In the genomic region with DNA sequence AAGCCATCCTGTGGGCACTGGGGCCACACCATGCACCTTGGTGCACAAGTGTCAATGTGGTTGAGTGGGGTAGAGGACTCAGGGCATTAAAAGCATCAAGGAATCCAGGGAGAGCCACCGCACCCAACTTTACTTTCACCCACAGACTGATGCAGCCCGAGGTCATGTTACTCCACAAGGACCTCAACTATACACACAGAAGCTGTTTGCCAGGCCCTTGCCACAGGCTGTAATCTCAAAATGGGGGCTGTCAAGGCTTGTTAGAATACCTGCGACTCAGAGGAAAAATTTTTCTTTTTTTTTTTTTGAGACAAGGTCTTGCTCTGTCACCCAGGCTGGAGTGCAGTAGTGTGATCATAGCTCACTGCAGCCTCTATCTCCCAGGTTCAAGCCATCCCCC, we compare ENCODE assay signal across 17 cellular contexts. TPM values are rescaled to one million over a fixed set of nuclear protein-coding genes. Genes with fewer than 3 reads are reported as not detected.
DNase-seq lines count a peak whose midpoint lies in the region; ATAC-seq and TF ChIP-seq lines count a peak whose summit lies in the region.
"Had no signal": no experiment of that assay in that cellular context is flagged by ENCODE, and none has a peak within 500 bp of the region (broad histone marks: within the 10 kb centered on the region; RNA-seq: fewer than 3 reads in every experiment).

No MANE protein-coding gene starts in this region.

- H3K36me3 ChIP-seq in mammary epithelial cell (ENCODE audit: insufficient read depth, low read length) (no peaks in the 10 kb centered on the region), breast epithelium (no peaks in the 10 kb centered on the region), left lung (no peaks in the 10 kb centered on the region), spleen (no peaks in the 10 kb centered on the region)
- H3K36me3 ChIP-seq: BLaER1 had no signal

- no peaks in the 10 kb centered on the region for H3K27me3 ChIP-seq in mammary epithelial cell (ENCODE audit: insufficient read depth, low read length)
- no peaks in the 10 kb centered on the region for H3K27me3 ChIP-seq in breast epithelium
- no peaks in the 10 kb centered on the region for H3K27me3 ChIP-seq in left lung
- H3K27me3 ChIP-seq in spleen (replicated peaks in 1 of 7), result no peaks in the 10 kb centered on the region
- H3K27me3 ChIP-seq: BLaER1 had no signal

- in situ Hi-C loops in mammary epithelial cell (cut with MboI; ENCODE audit: low sequenced_read_pairs in 2 of 2), result no loop called here

- H3K9me3 ChIP-seq in mammary epithelial cell (replicated peaks; ENCODE audit: insufficient read depth, low read length) (no peaks in the 10 kb centered on the region), breast epithelium (no peaks in the 10 kb centered on the region), left lung (no peaks in the 10 kb centered on the region), spleen (no peaks in the 10 kb centered on the region)
- H3K9me3 ChIP-seq: A549 had no signal

- ATAC-seq in left lung, result peak; percentile 72
- ATAC-seq: A549, GM23338, HCT116 had no signal

- 32% methylated on average over 3 of the region's 3 CpGs for WGBS in mammary epithelial cell (ENCODE audit: low coverage, missing lambda C conversion rate)
- 82 to 100% (median 94%) methylated on average over 3 of the region's 3 CpGs for WGBS in spleen, 5 donors

- dilution Hi-C loops in mammary epithelial cell (cut with HindIII; ENCODE audit: low sequenced_read_pairs), result no loop called here

- no TSS peak for BruUV-seq in mammary epithelial cell (replicated peaks; lab: Mats Ljungman, UMichigan)

- no peak overlapping the region for H3K4me3 ChIP-seq in mammary epithelial cell (replicated peaks in 1 of 3; ENCODE audit: insufficient read depth in 1 of 3, low read depth in 2 of 3, low read length in 3 of 3)
- H3K4me3 ChIP-seq in breast epithelium, result no peak overlapping the region
- H3K4me3 ChIP-seq in left lung, result no peak overlapping the region
- no peak overlapping the region for H3K4me3 ChIP-seq in spleen
- H3K4me3 ChIP-seq: A549, BLaER1, GM23338 had no signal

- no peak overlapping the region for H3K4me2 ChIP-seq in mammary epithelial cell (ENCODE audit: insufficient read depth, low read depth, low read length)
- H3K4me2 ChIP-seq: A549, BLaER1, GM23338 had no signal

- H3K4me1 ChIP-seq in mammary epithelial cell (ENCODE audit: insufficient read depth, low read length) (no peaks in the 10 kb centered on the region), breast epithelium (no peaks in the 10 kb centered on the region), left lung (no peaks in the 10 kb centered on the region), spleen (no peaks in the 10 kb centered on the region)
- H3K4me1 ChIP-seq: A549, BLaER1 had no signal

- H4K20me1 ChIP-seq in mammary epithelial cell (ENCODE audit: insufficient read depth, low read length), result no peaks in the 10 kb centered on the region
- H4K20me1 ChIP-seq: BLaER1 had no signal

- no peaks in the 10 kb centered on the region for H3K79me2 ChIP-seq in mammary epithelial cell (ENCODE audit: insufficient read depth, low read length)

- H3K27ac ChIP-seq in mammary epithelial cell (ENCODE audit: insufficient read depth, low read depth, low read length) (no peak overlapping the region), breast epithelium (no peak overlapping the region), left lung (peak overlapping the region in 1 of 2 donors; percentile 23), spleen (no peak overlapping the region)
- H3K27ac ChIP-seq: 22Rv1, A549, BLaER1 had no signal

- no peak for TF ChIP-seq POLR2A in breast epithelium (IDR thresholded peaks at IDR 0.05)
- TF ChIP-seq POLR2A in spleen (IDR thresholded peaks at IDR 0.05), result no peak

- CTCF ChIA-PET in mammary epithelial cell (lab: Charles Lee; ENCODE audit: low non-redundant PET), result no interaction called here

- intact Hi-C loops in mammary epithelial cell (cut with micrococcal nuclease), result no loop called here
- intact Hi-C loops in breast epithelium (cut with DNase I; ENCODE audit: low total_unique reads), result no loop called here
- intact Hi-C loops in left lung (cut with DNase I), result no loop called here
- intact Hi-C loops in spleen (cut with DNase I; ENCODE audit: low total_unique reads), result no loop called here

- peak; percentile 20 for DNase-seq in mammary epithelial cell
- no peak for DNase-seq in breast epithelium (ENCODE audit: low spot score in 2 of 2)
- no peak for DNase-seq in left lung
- peak; percentile 39 for DNase-seq in spleen
- DNase-seq in DMS 273 (lab: John Stamatoyannopoulos, UW; ENCODE audit: unreplicated experiment), result no peak
- DNase-seq in NCI-H526 treated with DMSO at 0.1 percent for 48 hours (lab: John Stamatoyannopoulos, UW), result no peak
- DNase-seq in NCI-H128 (lab: John Stamatoyannopoulos, UW; ENCODE audit: unreplicated experiment), result no peak
- DNase-seq: CD4-positive, alpha-beta memory T cell; DMS79 treated with DMSO at 0.1 percent for 48 hours; GF-D8; H7; HFFc6 had no signal

- TF ChIP-seq CTCF in mammary epithelial cell (conservative IDR thresholded peaks at IDR 0.05 in 1 of 2, IDR thresholded peaks at IDR 0.05 in 1 of 2; ENCODE audit: extremely low read depth in 1 of 2, insufficient read depth in 1 of 2, low read depth in 1 of 2, low read length in 2 of 2) (no peak), breast epithelium (IDR thresholded peaks at IDR 0.05) (no peak), left lung (IDR thresholded peaks at IDR 0.05) (no peak), spleen (IDR thresholded peaks at IDR 0.05 in 8 of 11, conservative IDR thresholded peaks at IDR 0.05 in 3 of 11) (no peak)

- no peak overlapping the region for H3K9ac ChIP-seq in mammary epithelial cell (ENCODE audit: insufficient read depth, low read length)
- H3K9ac ChIP-seq: BLaER1 had no signal

- no peak overlapping the region for H2AFZ ChIP-seq in mammary epithelial cell (ENCODE audit: low read depth, low read length)
- H2AFZ ChIP-seq: GM23338 had no signal

RNA-seq across cellular contexts. Expression of gene KCTD7, which starts 26.5 kb away (rescaled TPM):
- 1 to 10 TPM; 3.6 to 7.3 TPM for total RNA-seq in mammary epithelial cell
- 4.3 TPM for polyA plus RNA-seq in mammary epithelial cell
- 2.9 TPM for polyA minus RNA-seq in mammary epithelial cell
- 10 to 100 TPM; 13.4 to 25.4 (median 18.0) TPM for total RNA-seq in breast epithelium
- total RNA-seq in left lung, result 10 to 100 TPM; 10.4 to 12.4 TPM
- total RNA-seq in spleen, result 10 to 100 TPM; 13.3 to 25.0 (median 16.7) TPM
- polyA plus RNA-seq in spleen, result 1 to 10 TPM; 2.3 to 5.7 (median 4.2) TPM

Comparison
In these comparisons a context has a peak if more than half of its experiments do, and no peak if none do; other contexts are left out.
1. DNase-seq: peak in mammary epithelial cell (single experiment) and spleen (single experiment); none in breast epithelium (0 of 2), left lung (0 of 2), DMS 273 (single experiment), NCI-H526 treated with DMSO at 0.1 percent for 48 hours (single experiment) and NCI-H128 (single experiment).